7 cellular contexts compared by ENCODE assay signal in genomic region chr16:14070555-14070876, GRCh38.
A peak's percentile ranks its signal among the peaks of the same experiment; 100 is the strongest.
DNase-seq lines count a peak whose midpoint lies in the region; ATAC-seq and TF ChIP-seq lines count a peak whose summit lies in the region.

No MANE protein-coding gene starts in this region.

- no peaks in the 10 kb centered on the region for H3K9me3 ChIP-seq in KOPT-K1 (ENCODE audit: insufficient read depth, low read length, poor library complexity, severe bottlenecking)
- H3K9me3 ChIP-seq in effector memory CD4-positive, alpha-beta T cell (ENCODE audit: control insufficient read depth, low read length): no peaks in the 10 kb centered on the region
- no peaks in the 10 kb centered on the region for H3K9me3 ChIP-seq in neutrophil

- no peaks in the 10 kb centered on the region for H3K27me3 ChIP-seq in effector memory CD4-positive, alpha-beta T cell (replicated peaks; ENCODE audit: control insufficient read depth, insufficient read depth, low read length, poor library complexity, severe bottlenecking)
- H3K27me3 ChIP-seq in neutrophil: peaks cover 48% of the 10 kb centered on the region

- ATAC-seq in GM19455 (IDR thresholded peaks at IDR 0.05; ENCODE audit: unreplicated experiment): peak; percentile 30
- ATAC-seq in GM21786 (IDR thresholded peaks at IDR 0.05; ENCODE audit: unreplicated experiment): no peak

- peak overlapping the region; percentile 77 for H3K27ac ChIP-seq in KOPT-K1 (ENCODE audit: low read depth, low read length, poor library complexity, severe bottlenecking)
- H3K27ac ChIP-seq in effector memory CD4-positive, alpha-beta T cell (ENCODE audit: insufficient read depth, low read length, poor library complexity, severe bottlenecking): peak overlapping the region; percentile 68
- no peak overlapping the region for H3K27ac ChIP-seq in neutrophil

- DNase-seq in effector memory CD4-positive, alpha-beta T cell: no peak
- no peak for DNase-seq in Ammon's horn (ENCODE audit: low spot score)
- DNase-seq in NCI-H1694 treated with DMSO at 0.1 percent for 48 hours (lab: John Stamatoyannopoulos, UW): no peak

- H3K4me3 ChIP-seq in effector memory CD4-positive, alpha-beta T cell (ENCODE audit: insufficient read depth, low read depth, low read length, poor library complexity, severe bottlenecking): peak overlapping the region; percentile 98
- peak overlapping the region; percentile 54 to 65 for H3K4me3 ChIP-seq in neutrophil (ENCODE audit: low read depth in 1 of 2, low read length in 1 of 2)

- H3K36me3 ChIP-seq in KOPT-K1 (ENCODE audit: insufficient read depth, low read length) (peaks cover 4% of the 10 kb centered on the region; the same call in 1 of the 2 replicates), neutrophil (no peaks in the 10 kb centered on the region)
- no peaks in the 10 kb centered on the region for H3K36me3 ChIP-seq in effector memory CD4-positive, alpha-beta T cell (ENCODE audit: control insufficient read depth, insufficient read depth, low read length)

- H3K4me1 ChIP-seq in effector memory CD4-positive, alpha-beta T cell (ENCODE audit: control insufficient read depth, insufficient read depth, low read length, poor library complexity, severe bottlenecking): peaks cover 12% of the 10 kb centered on the region
- peaks cover 8 to 12% of the 10 kb centered on the region in 2 experiments for H3K4me1 ChIP-seq in neutrophil (ENCODE audit: control insufficient read depth in 1 of 2, insufficient read depth in 1 of 2, low read depth in 1 of 2, low read length in 1 of 2)

- TF ChIP-seq CTCF in neutrophil (IDR thresholded peaks at IDR 0.05): no peak
